In genomic region chr1:180156631-180157091, GRCh38 we compare ENCODE assay signal across 1 cellular context.
A peak's percentile ranks its signal among the peaks of the same experiment; 100 is the strongest.
TF ChIP-seq lines count a peak whose summit lies in the region.

No MANE protein-coding gene starts in this region.

TF ChIP-seq in K562, 482 proteins besides CTCF, POLR2A, EP300 and RAD21 (continued from another document and continues in another):
- peak; percentile 39 for TF ChIP-seq MGA (IDR thresholded peaks at IDR 0.05)
- TF ChIP-seq, protein P1, sequence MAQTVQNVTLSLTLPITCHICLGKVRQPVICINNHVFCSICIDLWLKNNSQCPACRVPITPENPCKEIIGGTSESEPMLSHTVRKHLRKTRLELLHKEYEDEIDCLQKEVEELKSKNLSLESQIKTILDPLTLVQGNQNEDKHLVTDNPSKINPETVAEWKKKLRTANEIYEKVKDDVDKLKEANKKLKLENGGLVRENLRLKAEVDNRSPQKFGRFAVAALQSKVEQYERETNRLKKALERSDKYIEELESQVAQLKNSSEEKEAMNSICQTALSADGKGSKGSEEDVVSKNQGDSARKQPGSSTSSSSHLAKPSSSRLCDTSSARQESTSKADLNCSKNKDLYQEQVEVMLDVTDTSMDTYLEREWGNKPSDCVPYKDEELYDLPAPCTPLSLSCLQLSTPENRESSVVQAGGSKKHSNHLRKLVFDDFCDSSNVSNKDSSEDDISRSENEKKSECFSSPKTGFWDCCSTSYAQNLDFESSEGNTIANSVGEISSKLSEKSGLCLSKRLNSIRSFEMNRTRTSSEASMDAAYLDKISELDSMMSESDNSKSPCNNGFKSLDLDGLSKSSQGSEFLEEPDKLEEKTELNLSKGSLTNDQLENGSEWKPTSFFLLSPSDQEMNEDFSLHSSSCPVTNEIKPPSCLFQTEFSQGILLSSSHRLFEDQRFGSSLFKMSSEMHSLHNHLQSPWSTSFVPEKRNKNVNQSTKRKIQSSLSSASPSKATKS (CRISPR knock-in tag; IDR thresholded peaks at IDR 0.05), result no peak
- peak; percentile 33; the same call in 1 of the 2 replicates for TF ChIP-seq ZNF589 (CRISPR knock-in tag; IDR thresholded peaks at IDR 0.05; ENCODE audit: low read depth)
- peak; percentile 31; the same call in 1 of the 2 replicates for TF ChIP-seq C11orf30 (IDR thresholded peaks at IDR 0.05; ENCODE audit: low read depth)
- TF ChIP-seq L3MBTL2 (IDR thresholded peaks at IDR 0.05), result peak; percentile 60
- TF ChIP-seq TEAD4 (IDR thresholded peaks at IDR 0.05; ENCODE audit: low read length), result peak; percentile 88
- TF ChIP-seq TEAD4 (CRISPR knock-in tag; IDR thresholded peaks at IDR 0.05; ENCODE audit: borderline replicate concordance), result no peak
- TF ChIP-seq ARID1B (IDR thresholded peaks at IDR 0.05), result peak; percentile 87
- TF ChIP-seq, protein P2, sequence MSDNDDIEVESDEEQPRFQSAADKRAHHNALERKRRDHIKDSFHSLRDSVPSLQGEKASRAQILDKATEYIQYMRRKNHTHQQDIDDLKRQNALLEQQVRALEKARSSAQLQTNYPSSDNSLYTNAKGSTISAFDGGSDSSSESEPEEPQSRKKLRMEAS (CRISPR knock-in tag; IDR thresholded peaks at IDR 0.05), result 0 out of 2 replicates have a peak, but pooled peaks have one; percentile 40
- no peak for TF ChIP-seq ZNF699 (CRISPR knock-in tag; IDR thresholded peaks at IDR 0.05; ENCODE audit: insufficient replicate concordance)
- TF ChIP-seq CHD4 (IDR thresholded peaks at IDR 0.05; ENCODE audit: insufficient read depth, insufficient replicate concordance, low read depth, low read length, poor library complexity, severe bottlenecking), result no peak
- peak; percentile 5; the same call in 1 of the 2 replicates for TF ChIP-seq ZNF316 (IDR thresholded peaks at IDR 0.05)
- TF ChIP-seq KLF16 (IDR thresholded peaks at IDR 0.05), result peak; percentile 40; the same call in 1 of the 2 replicates
- TF ChIP-seq, protein P3, sequence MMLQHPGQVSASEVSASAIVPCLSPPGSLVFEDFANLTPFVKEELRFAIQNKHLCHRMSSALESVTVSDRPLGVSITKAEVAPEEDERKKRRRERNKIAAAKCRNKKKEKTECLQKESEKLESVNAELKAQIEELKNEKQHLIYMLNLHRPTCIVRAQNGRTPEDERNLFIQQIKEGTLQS (IDR thresholded peaks at IDR 0.05), result peak; percentile 57
- TF ChIP-seq, protein P3 (CRISPR knock-in tag; conservative IDR thresholded peaks at IDR 0.05), result no peak
- TF ChIP-seq SMARCA4 (IDR thresholded peaks at IDR 0.05), result peak; percentile 69; the same call in 1 of the 2 replicates
- TF ChIP-seq, protein P4, sequence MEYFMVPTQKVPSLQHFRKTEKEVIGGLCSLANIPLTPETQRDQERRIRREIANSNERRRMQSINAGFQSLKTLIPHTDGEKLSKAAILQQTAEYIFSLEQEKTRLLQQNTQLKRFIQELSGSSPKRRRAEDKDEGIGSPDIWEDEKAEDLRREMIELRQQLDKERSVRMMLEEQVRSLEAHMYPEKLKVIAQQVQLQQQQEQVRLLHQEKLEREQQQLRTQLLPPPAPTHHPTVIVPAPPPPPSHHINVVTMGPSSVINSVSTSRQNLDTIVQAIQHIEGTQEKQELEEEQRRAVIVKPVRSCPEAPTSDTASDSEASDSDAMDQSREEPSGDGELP (CRISPR knock-in tag; IDR thresholded peaks at IDR 0.05; ENCODE audit: borderline replicate concordance), result peak; percentile 58; the same call in 1 of the 2 replicates
- no peak for TF ChIP-seq TCF7L2 (IDR thresholded peaks at IDR 0.05; ENCODE audit: low read depth, low read length)
- no peak for TF ChIP-seq SREBF1 (IDR thresholded peaks at IDR 0.05; ENCODE audit: borderline replicate concordance, low read depth, low read length)
- TF ChIP-seq CBFA2T3 (IDR thresholded peaks at IDR 0.05), result peak; percentile 92
- TF ChIP-seq ZNF830 (CRISPR knock-in tag; IDR thresholded peaks at IDR 0.05), result no peak
- no peak for TF ChIP-seq TCF7 (IDR thresholded peaks at IDR 0.05; ENCODE audit: borderline replicate concordance)
- TF ChIP-seq, protein P5, sequence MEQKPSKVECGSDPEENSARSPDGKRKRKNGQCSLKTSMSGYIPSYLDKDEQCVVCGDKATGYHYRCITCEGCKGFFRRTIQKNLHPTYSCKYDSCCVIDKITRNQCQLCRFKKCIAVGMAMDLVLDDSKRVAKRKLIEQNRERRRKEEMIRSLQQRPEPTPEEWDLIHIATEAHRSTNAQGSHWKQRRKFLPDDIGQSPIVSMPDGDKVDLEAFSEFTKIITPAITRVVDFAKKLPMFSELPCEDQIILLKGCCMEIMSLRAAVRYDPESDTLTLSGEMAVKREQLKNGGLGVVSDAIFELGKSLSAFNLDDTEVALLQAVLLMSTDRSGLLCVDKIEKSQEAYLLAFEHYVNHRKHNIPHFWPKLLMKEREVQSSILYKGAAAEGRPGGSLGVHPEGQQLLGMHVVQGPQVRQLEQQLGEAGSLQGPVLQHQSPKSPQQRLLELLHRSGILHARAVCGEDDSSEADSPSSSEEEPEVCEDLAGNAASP (IDR thresholded peaks at IDR 0.05), result no peak
- peak; percentile 66; the same call in 1 of the 2 replicates for TF ChIP-seq MTA2 (IDR thresholded peaks at IDR 0.05; ENCODE audit: low read depth)
- no peak for TF ChIP-seq ZNF77 (CRISPR knock-in tag; IDR thresholded peaks at IDR 0.05)
- no peak for TF ChIP-seq BRF1 (IDR thresholded peaks at IDR 0.05; ENCODE audit: borderline replicate concordance, extremely low read depth, insufficient read length)
- TF ChIP-seq FOXJ3 (CRISPR knock-in tag; IDR thresholded peaks at IDR 0.05), result no peak
- no peak for TF ChIP-seq STAT6 (CRISPR knock-in tag; IDR thresholded peaks at IDR 0.05)
- TF ChIP-seq ETV1 (tag; conservative IDR thresholded peaks at IDR 0.05; ENCODE audit: low read depth), result no peak
- no peak for TF ChIP-seq ZNF778 (CRISPR knock-in tag; IDR thresholded peaks at IDR 0.05)
- TF ChIP-seq TRIM24 (IDR thresholded peaks at IDR 0.05), result peak; percentile 80 to 81
- no peak for TF ChIP-seq IFI16 (CRISPR knock-in tag; IDR thresholded peaks at IDR 0.05)
- TF ChIP-seq CEBPG (CRISPR knock-in tag; IDR thresholded peaks at IDR 0.05), result peak; percentile 39; the same call in 1 of the 2 replicates
- TF ChIP-seq CEBPG (tag; conservative IDR thresholded peaks at IDR 0.05 in 1 of 2, IDR thresholded peaks at IDR 0.05 in 1 of 2), result peak in 1 of 2 experiments; percentile 58; a peak in 1 of 4 replicates
- peak; percentile 50; the same call in 1 of the 2 replicates for TF ChIP-seq NFIC (IDR thresholded peaks at IDR 0.05)
- TF ChIP-seq FOSL1 (tag; conservative IDR thresholded peaks at IDR 0.05), result peak; percentile 68
- peak; percentile 67; the same call in 1 of the 2 replicates for TF ChIP-seq DPF2 (IDR thresholded peaks at IDR 0.05)
- 0 out of 2 replicates have a peak, but pooled peaks have one; percentile 30 for TF ChIP-seq SMARCC2 (IDR thresholded peaks at IDR 0.05; ENCODE audit: low read depth)
- TF ChIP-seq PML (IDR thresholded peaks at IDR 0.05; ENCODE audit: low read length), result peak; percentile 72; the same call in 1 of the 2 replicates
- peak in 1 of 2 experiments; percentile 59; a peak in 1 of 4 replicates for TF ChIP-seq FOXA3 (CRISPR knock-in tag; conservative IDR thresholded peaks at IDR 0.05 in 1 of 2, IDR thresholded peaks at IDR 0.05 in 1 of 2)
